In the genomic region with DNA sequence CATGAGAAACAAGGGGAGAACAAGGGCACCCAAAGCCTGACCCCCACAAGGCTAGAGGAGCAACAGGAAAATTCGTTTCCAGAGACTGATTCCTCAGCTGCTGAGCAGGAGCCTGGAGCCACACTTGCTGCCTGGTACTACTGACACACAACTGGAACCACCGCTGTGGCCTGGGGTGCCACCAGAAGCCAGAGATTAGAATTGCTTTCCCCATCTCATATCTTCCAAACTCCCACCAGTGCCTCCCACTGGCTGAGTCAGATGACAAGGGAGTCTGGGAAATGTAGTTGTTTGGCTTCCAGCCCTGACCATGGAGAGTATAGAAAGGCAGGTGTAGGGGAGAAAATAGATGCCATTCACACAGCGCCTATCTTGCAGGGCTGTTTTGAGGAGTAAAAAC, we compare ENCODE assay signal across 13 cellular contexts. TPM values are rescaled to one million over a fixed set of nuclear protein-coding genes. Genes with fewer than 3 reads are reported as not detected.
DNase-seq lines count a peak whose midpoint lies in the region; TF ChIP-seq lines count a peak whose summit lies in the region.
"Had no signal": no experiment of that assay in that cellular context is flagged by ENCODE, and none has a peak within 500 bp of the region (broad histone marks: within the 10 kb centered on the region; RNA-seq: fewer than 3 reads in every experiment).

No MANE protein-coding gene starts in this region.

- H3K4me1 Mint-ChIP-seq in activated T-cell treated with anti-CD3 and anti-CD28 coated beads, Interleukin-2, amount 50 U/mL, for 24 hours (ENCODE audit: low read depth), result peaks cover 40% of the 10 kb centered on the region

- no peaks in the 10 kb centered on the region for H3K27me3 ChIP-seq in neutrophil
- no peaks in the 10 kb centered on the region for H3K27me3 ChIP-seq in prostate gland (replicated peaks; ENCODE audit: insufficient read depth)

- H3K4me3 Mint-ChIP-seq in activated T-cell treated with anti-CD3 and anti-CD28 coated beads, Interleukin-2, amount 50 U/mL, for 24 hours, result no peak overlapping the region

- H3K27me3 Mint-ChIP-seq in activated T-cell treated with anti-CD3 and anti-CD28 coated beads, Interleukin-2, amount 50 U/mL, for 24 hours, result no peaks in the 10 kb centered on the region

- H3K9me3 Mint-ChIP-seq in activated T-cell treated with anti-CD3 and anti-CD28 coated beads, Interleukin-2, amount 50 U/mL, for 24 hours, result no peaks in the 10 kb centered on the region

- in situ Hi-C loops in KBM-7 (cut with MboI; ENCODE audit: low pct_unique_long_range_greater_than_20kb, low sequenced_read_pairs), result no loop called here

- H3K36me3 Mint-ChIP-seq in activated T-cell treated with anti-CD3 and anti-CD28 coated beads, Interleukin-2, amount 50 U/mL, for 24 hours (ENCODE audit: low read depth), result peaks cover 81% of the 10 kb centered on the region

- intact Hi-C loops in prostate gland (cut with DNase I), result loop anchor here (5.0 kb wide), 1 partner anchor 34 kb away; a partner anchor contains a TSS

- DNase-seq in ELR (ENCODE audit: low read depth) (peak; percentile 24), KBM-7 (peak; percentile 49), prostate gland (ENCODE audit: low spot score) (no peak), coronary artery (ENCODE audit: low spot score) (no peak), DMS79 (lab: John Stamatoyannopoulos, UW) (no peak)
- peak; percentile 51 for DNase-seq in activated T-cell treated with anti-CD3 and anti-CD28 coated beads, Interleukin-2, amount 50 U/mL, for 24 hours
- DNase-seq: cerebellar nuclear complex, glutamatergic neuron, NCI-H1436, substantia nigra had no signal

- 76% methylated on average over 2 of the region's 3 CpGs for WGBS in prostate gland

- H3K4me1 ChIP-seq in neutrophil (ENCODE audit: control insufficient read depth in 1 of 2, insufficient read depth in 1 of 2, low read depth in 1 of 2, low read length in 1 of 2), result peaks cover 52 to 58% of the 10 kb centered on the region in 2 experiments
- H3K4me1 ChIP-seq in prostate gland (replicated peaks), result peaks cover 5% of the 10 kb centered on the region

- TF ChIP-seq CTCF in neutrophil (IDR thresholded peaks at IDR 0.05), result no peak
- TF ChIP-seq CTCF in prostate gland (IDR thresholded peaks at IDR 0.05), result no peak
- no peak for TF ChIP-seq CTCF in coronary artery (IDR thresholded peaks at IDR 0.05)

- H3K36me3 ChIP-seq in neutrophil (no peaks in the 10 kb centered on the region), prostate gland (no peaks in the 10 kb centered on the region)

- no peak for TF ChIP-seq POLR2A in prostate gland (IDR thresholded peaks at IDR 0.05)

- no peak overlapping the region for H3K4me3 ChIP-seq in neutrophil (ENCODE audit: low read depth in 1 of 2, low read length in 1 of 2)
- no peak overlapping the region for H3K4me3 ChIP-seq in prostate gland
- H3K4me3 ChIP-seq in coronary artery, result no peak overlapping the region
- H3K4me3 ChIP-seq: skin epidermis had no signal

- peak overlapping the region; percentile 64 for H3K27ac Mint-ChIP-seq in activated T-cell treated with anti-CD3 and anti-CD28 coated beads, Interleukin-2, amount 50 U/mL, for 24 hours

- H3K9me3 ChIP-seq in neutrophil, result no peaks in the 10 kb centered on the region
- H3K9me3 ChIP-seq in prostate gland, result no peaks in the 10 kb centered on the region

- H3K27ac ChIP-seq in neutrophil, result peak overlapping the region; percentile 64
- H3K27ac ChIP-seq in prostate gland, result no peak overlapping the region
- no peak overlapping the region for H3K27ac ChIP-seq in coronary artery
- H3K27ac ChIP-seq: RWPE1, skin epidermis had no signal

RNA-seq across cellular contexts. Expression of a gene that starts 4.1 kb away (rescaled TPM):
- 10 to 100 TPM; 33.1 to 44.1 TPM for total RNA-seq in prostate gland

RNA-seq across cellular contexts. Expression of a gene that starts 35.1 kb away (rescaled TPM):
- total RNA-seq in prostate gland, result 10 to 100 TPM; 16.5 to 26.3 TPM

Comparison
In these comparisons a context has a peak if more than half of its experiments do, and no peak if none do; other contexts are left out.
1. DNase-seq: peak in ELR (single experiment), KBM-7 (single experiment) and activated T-cell treated with anti-CD3 and anti-CD28 coated beads, Interleukin-2, amount 50 U/mL, for 24 hours (single experiment); none in prostate gland (single experiment), coronary artery (single experiment) and DMS79 (single experiment).